In genomic region chr20:9912858-9913434, GRCh38 we compare ENCODE assay signal across 1 cellular context.
TF ChIP-seq lines count a peak whose summit lies in the region.

No MANE protein-coding gene starts in this region.

TF ChIP-seq in HepG2, 621 proteins besides CTCF, POLR2A, EP300 and RAD21 (continued from another document):
- TF ChIP-seq BCLAF1 (IDR thresholded peaks at IDR 0.05), result no peak
- TF ChIP-seq ZFP36 (IDR thresholded peaks at IDR 0.05; ENCODE audit: borderline replicate concordance, low read depth, low read length, partially characterized antibody), result no peak
- no peak for TF ChIP-seq ZBTB20 (CRISPR knock-in tag; IDR thresholded peaks at IDR 0.05; ENCODE audit: borderline replicate concordance, low read depth)
- 0 out of 2 replicates have a peak, but pooled peaks have one; percentile 41 for TF ChIP-seq EHMT2 (IDR thresholded peaks at IDR 0.05; ENCODE audit: borderline replicate concordance, low read depth, low read length)
- TF ChIP-seq AGO2 (optimal IDR thresholded peaks at IDR 0.05; ENCODE audit: low read depth, low read length), result no peak
- TF ChIP-seq MBD4 (IDR thresholded peaks at IDR 0.05; ENCODE audit: borderline replicate concordance, low read length), result no peak
- TF ChIP-seq SMC3 (IDR thresholded peaks at IDR 0.05; ENCODE audit: low read length), result peak; percentile 81
